In genomic region chr3:128472462-128473179, GRCh38 we compare ENCODE assay signal across 15 cellular contexts. TPM values are rescaled to one million over a fixed set of nuclear protein-coding genes. Genes with fewer than 3 reads are reported as not detected.
DNase-seq lines count a peak whose midpoint lies in the region; ATAC-seq, FAIRE-seq and TF ChIP-seq lines count a peak whose summit lies in the region.
"Had no signal": no experiment of that assay in that cellular context is flagged by ENCODE, and none has a peak within 500 bp of the region (broad histone marks: within the 10 kb centered on the region; RNA-seq: fewer than 3 reads in every experiment).

No MANE protein-coding gene starts in this region.

- H2BK12ac ChIP-seq in H1 (ENCODE audit: low read depth, low read length), result no peak overlapping the region

- DNase-seq in GM23338 (ENCODE audit: low spot score), result no peak
- no peak for DNase-seq in Panc1 (ENCODE audit: low read depth, low spot score)
- no peak for DNase-seq in H1 (ENCODE audit: low read depth in 1 of 2, low spot score in 2 of 2)
- DNase-seq in NCI-H226, result no peak
- no peak for DNase-seq in activated CD4-positive, alpha-beta memory T cell treated with anti-CD3 and anti-CD28 coated beads for 36 hours
- DNase-seq in A172 (ENCODE audit: low spot score), result no peak
- no peak for DNase-seq in mesenteric fat pad (ENCODE audit: low spot score)
- DNase-seq: Caco-2; CD8-positive, alpha-beta memory T cell; GF-D8; H9 had no signal

- 0 out of 2 replicates have a peak, but pooled peaks cover 3% of the 10 kb centered on the region for H4K20me1 ChIP-seq in GM23338 (replicated peaks; ENCODE audit: insufficient read depth)
- peaks cover 2 to 3% of the 10 kb centered on the region in 2 experiments for H4K20me1 ChIP-seq in H1 (replicated peaks in 1 of 2; ENCODE audit: control insufficient read depth in 1 of 2, insufficient read depth in 2 of 2, low read length in 2 of 2)

- H3K27ac ChIP-seq in GM23338 (ENCODE audit: low read depth), result no peak overlapping the region
- H3K27ac ChIP-seq in Panc1 (ENCODE audit: low read length), result no peak overlapping the region
- no peak overlapping the region for H3K27ac ChIP-seq in H1 (ENCODE audit: low read depth, low read length)
- H3K27ac ChIP-seq: A549 had no signal

- TF ChIP-seq CTCF in GM23338 (conservative IDR thresholded peaks at IDR 0.05; ENCODE audit: low read depth in 2 of 2) (no peak), Panc1 (IDR thresholded peaks at IDR 0.05) (no peak), H1 (IDR thresholded peaks at IDR 0.05; ENCODE audit: control extremely low read depth in 1 of 3, insufficient read depth in 1 of 3, low read depth in 1 of 3, low read length in 3 of 3) (no peak)

- no peak overlapping the region for H3K56ac ChIP-seq in H1 (replicated peaks; ENCODE audit: insufficient read length, low read depth, low read length)

- H3K9ac ChIP-seq in H1 (replicated peaks in 1 of 4; ENCODE audit: extremely low read depth in 1 of 4, low read depth in 3 of 4, low read length in 3 of 4), result no peak overlapping the region

- CTCF ChIA-PET in Panc1 (lab: Charles Lee) (no interaction called here), H1 (lab: Charles Lee; ENCODE audit: partially characterized antibody) (interaction anchor here (0.6 to 2.0 kb wide), 9 partner anchors 9 to 45 kb away, joined by 3 to 11 read pairs (median 4); no protein-coding TSS in a partner anchor)
- CTCF ChIA-PET in activated CD4-positive, alpha-beta memory T cell treated with anti-CD3 and anti-CD28 coated beads for 36 hours (lab: Charles Lee), result interaction anchor here (0.6 kb wide), 1 partner anchor 25 kb away, joined by 3 read pairs; no protein-coding TSS in a partner anchor

- POLR2A ChIA-PET in Panc1 (lab: Charles Lee), result interaction anchor here (0.5 kb wide), 1 partner anchor 16 kb away, joined by 8 read pairs; no protein-coding TSS in a partner anchor
- POLR2A ChIA-PET in H1 (lab: Charles Lee; ENCODE audit: partially characterized antibody), result interaction anchor here (0.9 kb wide), 1 partner anchor 30 kb away, joined by 3 read pairs; no protein-coding TSS in a partner anchor
- POLR2A ChIA-PET in activated CD4-positive, alpha-beta memory T cell treated with anti-CD3 and anti-CD28 coated beads for 36 hours (lab: Charles Lee), result interaction anchor here (0.5 kb wide), 1 partner anchor 51 kb away, joined by 3 read pairs; no protein-coding TSS in a partner anchor

- H3K27me3 Mint-ChIP-seq in GM23338 (ENCODE audit: insufficient read depth, low read depth, poor library complexity), result peaks cover 59% of the 10 kb centered on the region
- H3K27me3 Mint-ChIP-seq in activated CD4-positive, alpha-beta memory T cell treated with anti-CD3 and anti-CD28 coated beads for 36 hours, result peaks cover 13% of the 10 kb centered on the region

- H3K9me3 ChIP-seq in Panc1 (ENCODE audit: control insufficient read depth, insufficient read depth, low read depth, low read length) (no peaks in the 10 kb centered on the region), H1 (ENCODE audit: insufficient read depth in 2 of 2, low read depth in 1 of 2, low read length in 1 of 2) (0 out of 4 replicates have a peak, but pooled peaks cover 0 to 3% of the 10 kb centered on the region in 2 experiments)
- H3K9me3 ChIP-seq: A549, BE2C, Caco-2 had no signal

- H3K4me2 ChIP-seq in GM23338, result no peak overlapping the region
- H3K4me2 ChIP-seq in H1 (ENCODE audit: insufficient read depth in 1 of 2, low read depth in 2 of 2, low read length in 2 of 2), result peak overlapping the region in 1 of 2 experiments; percentile 38; a peak in 2 of 4 replicates
- H3K4me2 ChIP-seq: A549 had no signal

- no peak overlapping the region for H2AFZ ChIP-seq in GM23338
- no peak overlapping the region for H2AFZ ChIP-seq in H1 (ENCODE audit: low read length)

- no peak for TF ChIP-seq RAD21 in H1 (IDR thresholded peaks at IDR 0.05 in 1 of 2, conservative IDR thresholded peaks at IDR 0.05 in 1 of 2; ENCODE audit: low read depth in 2 of 2, low read length in 2 of 2)

- no peaks in the 10 kb centered on the region for H3K36me3 Mint-ChIP-seq in GM23338 (ENCODE audit: low read depth)
- H3K36me3 Mint-ChIP-seq in activated CD4-positive, alpha-beta memory T cell treated with anti-CD3 and anti-CD28 coated beads for 36 hours, result no peaks in the 10 kb centered on the region
- H3K36me3 Mint-ChIP-seq: CD8-positive, alpha-beta memory T cell had no signal

- H4K91ac ChIP-seq in H1 (replicated peaks; ENCODE audit: insufficient read length, low read length), result no peak overlapping the region

- no peak overlapping the region for H3K14ac ChIP-seq in H1 (ENCODE audit: insufficient read length)

- H2BK20ac ChIP-seq in H1 (ENCODE audit: low read length), result no peak overlapping the region

- no peak overlapping the region for H3K4me3 Mint-ChIP-seq in GM23338
- H3K4me3 Mint-ChIP-seq in activated CD4-positive, alpha-beta memory T cell treated with anti-CD3 and anti-CD28 coated beads for 36 hours, result no peak overlapping the region

- H3K23me2 ChIP-seq in H1 (ENCODE audit: low read depth, low read length), result peaks cover 2% of the 10 kb centered on the region; the same call in 1 of the 2 replicates

- H3K36me3 ChIP-seq in GM23338 (ENCODE audit: insufficient read depth), result no peaks in the 10 kb centered on the region
- no peaks in the 10 kb centered on the region for H3K36me3 ChIP-seq in Panc1 (ENCODE audit: control insufficient read depth, insufficient read depth, low read length)
- no peaks in the 10 kb centered on the region for H3K36me3 ChIP-seq in H1 (ENCODE audit: control insufficient read depth in 2 of 4, insufficient read depth in 4 of 4, low read length in 3 of 4)

- H2BK15ac ChIP-seq in H1 (ENCODE audit: low read length), result no peak overlapping the region

- no peak overlapping the region for H4K5ac ChIP-seq in H1 (ENCODE audit: insufficient read length, low read depth, low read length)

- H4K8ac ChIP-seq in H1 (ENCODE audit: extremely low read depth, insufficient read depth, low read length), result no peak overlapping the region

- H2AK5ac ChIP-seq in H1 (ENCODE audit: low read depth, low read length), result no peak overlapping the region

- no peak overlapping the region for H3K18ac ChIP-seq in H1 (ENCODE audit: extremely low read depth, low read length)

- in situ Hi-C loops in Panc1 (cut with HindIII; ENCODE audit: low pct_unique_long_range_greater_than_20kb, low sequenced_read_pairs), result no loop called here

- no peak overlapping the region for H2BK5ac ChIP-seq in H1 (ENCODE audit: low read depth, low read length)

- no peaks in the 10 kb centered on the region; the same call in 2 of the 3 replicates for H3K9me3 Mint-ChIP-seq in GM23338
- H3K9me3 Mint-ChIP-seq in activated CD4-positive, alpha-beta memory T cell treated with anti-CD3 and anti-CD28 coated beads for 36 hours, result no peaks in the 10 kb centered on the region

- 83% methylated on average over 13 of the region's 13 CpGs; no CpG with 5 or more reads in 1 of the 2 experiments for WGBS in H1 (ENCODE audit: extremely low coverage in 1 of 2, insufficient coverage in 1 of 2, insufficient read length in 1 of 2, insufficient replicate concordance in 2 of 2, low coverage in 1 of 2, low lambda C conversion rate in 2 of 2, missing lambda C conversion rate in 1 of 2), 2 experiments

- no peak overlapping the region for H3K4ac ChIP-seq in H1 (replicated peaks; ENCODE audit: insufficient read length, low read depth, low read length)

- H3K79me1 ChIP-seq in H1 (ENCODE audit: low read depth, low read length), result no peaks in the 10 kb centered on the region; the same call in 1 of the 2 replicates

- H3F3A ChIP-seq in GM23338 (replicated peaks; ENCODE audit: low read depth), result 0 out of 2 replicates have a peak, but pooled peaks cover 7% of the 10 kb centered on the region

- no peak for FAIRE-seq in H1 (lab: Jason Lieb, UNC)
- FAIRE-seq: A549 had no signal

- H2BK120ac ChIP-seq in H1 (replicated peaks; ENCODE audit: low read depth, low read length), result no peak overlapping the region

- no peak overlapping the region for H3K27ac Mint-ChIP-seq in GM23338
- no peak overlapping the region for H3K27ac Mint-ChIP-seq in activated CD4-positive, alpha-beta memory T cell treated with anti-CD3 and anti-CD28 coated beads for 36 hours
- H3K27ac Mint-ChIP-seq: CD8-positive, alpha-beta memory T cell; H9 had no signal

- no peak for TF ChIP-seq EP300 in H1 (IDR thresholded peaks at IDR 0.05; ENCODE audit: borderline replicate concordance in 1 of 2, low read depth in 2 of 2, low read length in 2 of 2)

- H3K4me1 Mint-ChIP-seq in GM23338, result peaks cover 22% of the 10 kb centered on the region
- no peaks in the 10 kb centered on the region for H3K4me1 Mint-ChIP-seq in activated CD4-positive, alpha-beta memory T cell treated with anti-CD3 and anti-CD28 coated beads for 36 hours (ENCODE audit: low read depth)
- H3K4me1 Mint-ChIP-seq: CD8-positive, alpha-beta memory T cell had no signal

- H3K79me2 ChIP-seq in GM23338 (replicated peaks; ENCODE audit: insufficient read depth), result no peaks in the 10 kb centered on the region
- H3K79me2 ChIP-seq in H1 (ENCODE audit: control insufficient read depth in 1 of 2, insufficient read depth in 2 of 2, low read length in 2 of 2), result no peaks in the 10 kb centered on the region

- H3K4me3 ChIP-seq in GM23338 (no peak overlapping the region), Panc1 (ENCODE audit: low read depth in 2 of 2, low read length in 2 of 2) (no peak overlapping the region), H1 (ENCODE audit: extremely low read depth in 1 of 4, insufficient read depth in 2 of 4, low read depth in 3 of 4, low read length in 4 of 4) (no peak overlapping the region)
- H3K4me3 ChIP-seq: A549 had no signal

- BruUV-seq in Panc1 (replicated peaks; lab: Mats Ljungman, UMichigan), result no TSS peak

- TF ChIP-seq POLR2A in H1 (IDR thresholded peaks at IDR 0.05; ENCODE audit: control extremely low read depth in 1 of 2, low read depth in 2 of 2, low read length in 2 of 2), result no peak

- H3K9me2 ChIP-seq in GM23338 (ENCODE audit: insufficient read depth), result no peaks in the 10 kb centered on the region

- peaks cover 20% of the 10 kb centered on the region for H3K4me1 ChIP-seq in GM23338 (ENCODE audit: insufficient read depth)
- H3K4me1 ChIP-seq in Panc1 (ENCODE audit: control insufficient read depth, insufficient read depth, low read length), result no peaks in the 10 kb centered on the region
- H3K4me1 ChIP-seq in H1 (replicated peaks in 1 of 4; ENCODE audit: control insufficient read depth in 3 of 4, insufficient read depth in 4 of 4, low read length in 3 of 4), result peaks cover 0 to 17% (median 4%) of the 10 kb centered on the region in 4 experiments; a peak in 5 of 7 replicates
- H3K4me1 ChIP-seq: A549, Caco-2 had no signal

- peak; percentile 11; the same call in 1 of the 3 replicates for ATAC-seq in GM23338
- ATAC-seq in Panc1, result peak; percentile 14; the same call in 1 of the 2 replicates
- ATAC-seq: A549 had no signal

- H3K23ac ChIP-seq in H1 (ENCODE audit: insufficient read length), result no peak overlapping the region

- intact Hi-C loops in Panc1 (cut with micrococcal nuclease; ENCODE audit: unreplicated experiment), result no loop called here
- intact Hi-C loops in activated CD4-positive, alpha-beta memory T cell treated with anti-CD3 and anti-CD28 coated beads for 36 hours (cut with micrococcal nuclease), result no loop called here

- H3K27me3 ChIP-seq in GM23338 (ENCODE audit: insufficient read depth) (peaks cover 65% of the 10 kb centered on the region), Panc1 (ENCODE audit: control insufficient read depth, insufficient read depth, low read length) (no peaks in the 10 kb centered on the region), H1 (replicated peaks in 1 of 4; ENCODE audit: control insufficient read depth in 3 of 4, extremely low read depth in 1 of 4, insufficient read depth in 3 of 4, low read length in 3 of 4) (peaks cover 41 to 80% (median 74%) of the 10 kb centered on the region in 4 experiments)
- H3K27me3 ChIP-seq: BE2C had no signal

RNA-seq across cellular contexts. Expression of gene DNAJB8, which starts 5.9 kb away (rescaled TPM):
- total RNA-seq in GM23338 (2014; rRNA removed; shearing (Covaris generic)), result not detected in 2 replicates
- polyA plus RNA-seq in GM23338 (2016; fragmentation: Nextera tagmentation; extraction: Ambion mirVana) (not detected in 2 replicates), H1 (2011; rRNA removed) (not detected in 2 replicates)
- total RNA-seq in Panc1 (2021; ENCODE audit: unreplicated experiment) (not detected), mesenteric fat pad (not detected)
- not detected for polyA plus RNA-seq in Panc1 (2012; ENCODE audit: insufficient read length)
- not detected in 2 replicates for total RNA-seq in H1 (2021; fragmentation: NEBNext Ultra II Directional; extraction: Animal tissue kit (Norgen Biotek cat#: 25700))
- polyA plus RNA-seq in H1 (2011; cell fraction: cytosol; rRNA removed), result not detected
- polyA plus RNA-seq in H1 (2011; cell fraction: nucleus; rRNA removed), result not detected
- polyA plus RNA-seq in H1 (2012, experiment 1 of 2), result not detected in 4 replicates
- polyA plus RNA-seq in H1 (2012, experiment 2 of 2), result not detected
- not detected for polyA plus RNA-seq in H1 (2013, experiment 1 of 2)
- not detected for polyA plus RNA-seq in H1 (2013, experiment 2 of 2)
- polyA minus RNA-seq in H1 (2011; rRNA and poly(A)+ RNA removed), result not detected in 2 replicates
- polyA minus RNA-seq in H1 (2011; cell fraction: cytosol; rRNA and poly(A)+ RNA removed), result not detected
- not detected for polyA minus RNA-seq in H1 (2011; cell fraction: nucleus; rRNA and poly(A)+ RNA removed)
- not detected for total RNA-seq in activated CD4-positive, alpha-beta memory T cell treated with anti-CD3 and anti-CD28 coated beads for 36 hours
- not detected in 2 replicates for total RNA-seq in A172 (2014; rRNA removed; shearing (Covaris generic))
- total RNA-seq: Caco-2; CD8-positive, alpha-beta memory T cell; H9; HT1080 had no signal
- polyA plus RNA-seq: A549; AG04450; CD8-positive, alpha-beta memory T cell had no signal

RNA-seq across cellular contexts. Expression of gene GATA2, which starts 20.4 kb away (rescaled TPM):
- total RNA-seq in GM23338 (2014; rRNA removed; shearing (Covaris generic)), result 0.12 and 0.83 TPM in 2 replicates
- 0.37 and 0.52 TPM in 2 replicates for polyA plus RNA-seq in GM23338 (2016; fragmentation: Nextera tagmentation; extraction: Ambion mirVana)
- 74.6 TPM for total RNA-seq in Panc1 (2021; ENCODE audit: unreplicated experiment)
- polyA plus RNA-seq in Panc1 (2012; ENCODE audit: insufficient read length), result 68.5 TPM
- total RNA-seq in H1 (2021; fragmentation: NEBNext Ultra II Directional; extraction: Animal tissue kit (Norgen Biotek cat#: 25700)), result 0.30 and 0.40 TPM in 2 replicates
- 0.03 and 0.22 TPM in 2 replicates for polyA plus RNA-seq in H1 (2011; rRNA removed)
- polyA plus RNA-seq in H1 (2011; cell fraction: cytosol; rRNA removed), result 0.17 TPM
- polyA plus RNA-seq in H1 (2011; cell fraction: nucleus; rRNA removed), result 0.23 TPM
- 0.12 to 0.23 TPM in 2 of 4 replicates, not detected in the others for polyA plus RNA-seq in H1 (2012, experiment 1 of 2)
- 0.17 TPM for polyA plus RNA-seq in H1 (2012, experiment 2 of 2)
- 0.08 TPM for polyA plus RNA-seq in H1 (2013, experiment 1 of 2)
- 0.17 TPM for polyA plus RNA-seq in H1 (2013, experiment 2 of 2)
- 0.09 and 0.12 TPM in 2 replicates for polyA minus RNA-seq in H1 (2011; rRNA and poly(A)+ RNA removed)
- polyA minus RNA-seq in H1 (2011; cell fraction: cytosol; rRNA and poly(A)+ RNA removed), result 2.0 TPM
- polyA minus RNA-seq in H1 (2011; cell fraction: nucleus; rRNA and poly(A)+ RNA removed), result 0.40 TPM
- not detected for total RNA-seq in activated CD4-positive, alpha-beta memory T cell treated with anti-CD3 and anti-CD28 coated beads for 36 hours
- 5.5 and 8.4 TPM in 2 replicates for total RNA-seq in A172 (2014; rRNA removed; shearing (Covaris generic))
- total RNA-seq in mesenteric fat pad, result 15.4 TPM
- total RNA-seq: CD8-positive, alpha-beta memory T cell had no signal
- polyA plus RNA-seq: CD8-positive, alpha-beta memory T cell had no signal
